In genomic region chr17:2796164-2797140, GRCh38 we compare ENCODE assay signal across 8 cellular contexts. TPM values are rescaled to one million over a fixed set of nuclear protein-coding genes. Genes with fewer than 3 reads are reported as not detected.
DNase-seq lines count a peak whose midpoint lies in the region; ATAC-seq, FAIRE-seq and TF ChIP-seq lines count a peak whose summit lies in the region.

Gene RAP1GAP2, plus strand, starts transcription at chr17:2796438. Its CDS starts 90 bp downstream, at chr17:2796528.

- H3K56ac ChIP-seq in H1 (replicated peaks; ENCODE audit: insufficient read length, low read depth, low read length), result no peak within 1 kb of the TSS

- H4K5ac ChIP-seq in H1 (ENCODE audit: insufficient read length, low read depth, low read length), result no peak within 1 kb of the TSS

- DNase-seq in activated CD4-positive, alpha-beta T cell treated with anti-CD3 and anti-CD28 coated beads, Interleukin-2, amount 10 ng/mL, durations not matched to agents 24 days and 14 days, result peak; percentile 93
- DNase-seq in H1 (ENCODE audit: low read depth in 1 of 2, low spot score in 2 of 2) (no peak), psoas muscle (peak; percentile 60 to 81), iPS-NIHi11 (ENCODE audit: low spot score) (no peak), D341Med (ENCODE audit: low spot score) (no peak)

- ATAC-seq in HG03097 (IDR thresholded peaks at IDR 0.05; ENCODE audit: low FRiP score, unreplicated experiment) (peak; percentile 40), psoas muscle (peak in 3 of 4 donors; percentile 43 to 63 (median 48)), GM21786 (IDR thresholded peaks at IDR 0.05; ENCODE audit: unreplicated experiment) (no peak), HG03354 (IDR thresholded peaks at IDR 0.05; ENCODE audit: poor library complexity, severe bottlenecking, unreplicated experiment) (no peak)

- no peak within 1 kb of the TSS for H3K9ac ChIP-seq in H1 (replicated peaks in 1 of 4; ENCODE audit: extremely low read depth in 1 of 4, low read depth in 3 of 4, low read length in 3 of 4)

- no peak within 1 kb of the TSS; the same call in 1 of the 2 replicates for H2BK5ac ChIP-seq in H1 (ENCODE audit: low read depth, low read length)

- peaks cover 69% of the 10 kb centered on the region for H3K4me1 Mint-ChIP-seq in activated CD4-positive, alpha-beta T cell treated with anti-CD3 and anti-CD28 coated beads, Interleukin-2, amount 10 ng/mL, durations not matched to agents 24 days and 14 days

- WGBS in H1 (ENCODE audit: extremely low coverage in 1 of 2, insufficient coverage in 1 of 2, insufficient read length in 1 of 2, insufficient replicate concordance in 2 of 2, low coverage in 1 of 2, low lambda C conversion rate in 2 of 2, missing lambda C conversion rate in 1 of 2), 2 experiments, result 91% methylated on average over 34 of the region's 39 CpGs; no CpG with 5 or more reads in 1 of the 2 experiments
- 63 to 67% (median 64%) methylated on average over 39 of the region's 39 CpGs for WGBS in psoas muscle, 3 donors

- no peaks in the 10 kb centered on the region for H3K23me2 ChIP-seq in H1 (ENCODE audit: low read depth, low read length)

- H3K4me1 ChIP-seq in H1 (replicated peaks in 1 of 4; ENCODE audit: control insufficient read depth in 3 of 4, insufficient read depth in 4 of 4, low read length in 3 of 4), result peaks cover 0 to 8% (median 4%) of the 10 kb centered on the region in 4 experiments; a peak in 4 of 7 replicates
- no peaks in the 10 kb centered on the region for H3K4me1 ChIP-seq in psoas muscle

- H3K27me3 ChIP-seq in H1 (replicated peaks in 1 of 4; ENCODE audit: control insufficient read depth in 3 of 4, extremely low read depth in 1 of 4, insufficient read depth in 3 of 4, low read length in 3 of 4) (no peaks in the 10 kb centered on the region), psoas muscle (ENCODE audit: insufficient read depth in 3 of 3, low read length in 2 of 3) (peaks cover 0 to 39% (median 8%) of the 10 kb centered on the region in 3 donors)

- H3K4me3 ChIP-seq in H1 (ENCODE audit: extremely low read depth in 1 of 4, insufficient read depth in 2 of 4, low read depth in 3 of 4, low read length in 4 of 4), result no peak within 1 kb of the TSS
- peak within 1 kb of the TSS; percentile 34 for H3K4me3 ChIP-seq in psoas muscle

- H3K27ac ChIP-seq in H1 (ENCODE audit: low read depth, low read length) (no peak within 1 kb of the TSS), psoas muscle (no peak within 1 kb of the TSS)

- no peak for TF ChIP-seq EP300 in H1 (IDR thresholded peaks at IDR 0.05; ENCODE audit: borderline replicate concordance in 1 of 2, low read depth in 2 of 2, low read length in 2 of 2)

- H3K27me3 Mint-ChIP-seq in activated CD4-positive, alpha-beta T cell treated with anti-CD3 and anti-CD28 coated beads, Interleukin-2, amount 10 ng/mL, durations not matched to agents 24 days and 14 days, result peaks cover 8% of the 10 kb centered on the region

- TF ChIP-seq RAD21 in H1 (IDR thresholded peaks at IDR 0.05 in 1 of 2, conservative IDR thresholded peaks at IDR 0.05 in 1 of 2; ENCODE audit: low read depth in 2 of 2, low read length in 2 of 2), result no peak

- POLR2A ChIA-PET in H1 (lab: Charles Lee; ENCODE audit: partially characterized antibody), result interaction anchor here (0.9 kb wide), 1 partner anchor 56 kb away, joined by 3 read pairs; no protein-coding TSS in a partner anchor

- H3K9me3 Mint-ChIP-seq in activated CD4-positive, alpha-beta T cell treated with anti-CD3 and anti-CD28 coated beads, Interleukin-2, amount 10 ng/mL, durations not matched to agents 24 days and 14 days, result no peaks in the 10 kb centered on the region

- peak within 1 kb of the TSS; percentile 51; the same call in 1 of the 2 replicates for H2BK20ac ChIP-seq in H1 (ENCODE audit: low read length)

- H3K18ac ChIP-seq in H1 (ENCODE audit: extremely low read depth, low read length), result no peak within 1 kb of the TSS; the same call in 1 of the 2 replicates

- H3K4me3 Mint-ChIP-seq in activated CD4-positive, alpha-beta T cell treated with anti-CD3 and anti-CD28 coated beads, Interleukin-2, amount 10 ng/mL, durations not matched to agents 24 days and 14 days, result peak within 1 kb of the TSS; percentile 85

- no peak for TF ChIP-seq POLR2A in H1 (IDR thresholded peaks at IDR 0.05; ENCODE audit: control extremely low read depth in 1 of 2, low read depth in 2 of 2, low read length in 2 of 2)

- H3K36me3 ChIP-seq in H1 (ENCODE audit: control insufficient read depth in 2 of 4, insufficient read depth in 4 of 4, low read length in 3 of 4), result no peaks in the 10 kb centered on the region
- no peaks in the 10 kb centered on the region for H3K36me3 ChIP-seq in psoas muscle (ENCODE audit: insufficient read depth in 1 of 2, low read depth in 1 of 2)

- H3K14ac ChIP-seq in H1 (ENCODE audit: insufficient read length), result no peak within 1 kb of the TSS

- H2BK12ac ChIP-seq in H1 (ENCODE audit: low read depth, low read length), result peak within 1 kb of the TSS; percentile 77; the same call in 1 of the 2 replicates

- H3K79me1 ChIP-seq in H1 (ENCODE audit: low read depth, low read length), result no peaks in the 10 kb centered on the region; the same call in 1 of the 2 replicates

- peak within 1 kb of the TSS; percentile 25 for H3K27ac Mint-ChIP-seq in activated CD4-positive, alpha-beta T cell treated with anti-CD3 and anti-CD28 coated beads, Interleukin-2, amount 10 ng/mL, durations not matched to agents 24 days and 14 days

- H3K23ac ChIP-seq in H1 (ENCODE audit: insufficient read length), result no peak within 1 kb of the TSS

- peak within 1 kb of the TSS; percentile 83; the same call in 1 of the 2 replicates for H2AK5ac ChIP-seq in H1 (ENCODE audit: low read depth, low read length)

- H2BK15ac ChIP-seq in H1 (ENCODE audit: low read length), result peak within 1 kb of the TSS; percentile 82

- H3K4ac ChIP-seq in H1 (replicated peaks; ENCODE audit: insufficient read length, low read depth, low read length), result no peak within 1 kb of the TSS

- no peak for FAIRE-seq in H1 (lab: Jason Lieb, UNC)

- no peak within 1 kb of the TSS for H2AFZ ChIP-seq in H1 (ENCODE audit: low read length)

- TF ChIP-seq CTCF in H1 (IDR thresholded peaks at IDR 0.05; ENCODE audit: control extremely low read depth in 1 of 3, insufficient read depth in 1 of 3, low read depth in 1 of 3, low read length in 3 of 3), result no peak
- no peak for TF ChIP-seq CTCF in psoas muscle (IDR thresholded peaks at IDR 0.05)

- H3K4me2 ChIP-seq in H1 (ENCODE audit: insufficient read depth in 1 of 2, low read depth in 2 of 2, low read length in 2 of 2), result no peak within 1 kb of the TSS

- H3K9me3 ChIP-seq in H1 (ENCODE audit: insufficient read depth in 2 of 2, low read depth in 1 of 2, low read length in 1 of 2) (no peaks in the 10 kb centered on the region), psoas muscle (no peaks in the 10 kb centered on the region)

- peak within 1 kb of the TSS; percentile 54 for H2BK120ac ChIP-seq in H1 (replicated peaks; ENCODE audit: low read depth, low read length)

- H4K20me1 ChIP-seq in H1 (replicated peaks in 1 of 2; ENCODE audit: control insufficient read depth in 1 of 2, insufficient read depth in 2 of 2, low read length in 2 of 2), result peaks cover 0 to 11% of the 10 kb centered on the region in 2 experiments

- intact Hi-C loops in activated CD4-positive, alpha-beta T cell treated with anti-CD3 and anti-CD28 coated beads, Interleukin-2, amount 10 ng/mL, durations not matched to agents 24 days and 14 days (cut with micrococcal nuclease), result no loop called here
- intact Hi-C loops in psoas muscle (cut with DNase I), result no loop called here

- H4K8ac ChIP-seq in H1 (ENCODE audit: extremely low read depth, insufficient read depth, low read length), result no peak within 1 kb of the TSS; the same call in 1 of the 2 replicates

- H3K79me2 ChIP-seq in H1 (ENCODE audit: control insufficient read depth in 1 of 2, insufficient read depth in 2 of 2, low read length in 2 of 2), result no peaks in the 10 kb centered on the region

- H3K36me3 Mint-ChIP-seq in activated CD4-positive, alpha-beta T cell treated with anti-CD3 and anti-CD28 coated beads, Interleukin-2, amount 10 ng/mL, durations not matched to agents 24 days and 14 days (ENCODE audit: low read depth), result peaks cover 9% of the 10 kb centered on the region

- CTCF ChIA-PET in H1 (lab: Charles Lee; ENCODE audit: partially characterized antibody), result interaction anchor here (0.7 to 1.5 kb wide), 2 partner anchors 10 to 12 kb away, joined by 3 to 12 read pairs; no protein-coding TSS in a partner anchor

- peak within 1 kb of the TSS; percentile 65 for H4K91ac ChIP-seq in H1 (replicated peaks; ENCODE audit: insufficient read length, low read length)

TF ChIP-seq in H1, 55 proteins besides CTCF, POLR2A, EP300 and RAD21 (continues in another document):
- no peak for TF ChIP-seq SRF (IDR thresholded peaks at IDR 0.05; ENCODE audit: low read depth, low read length)
- TF ChIP-seq RBBP5 (IDR thresholded peaks at IDR 0.05; ENCODE audit: borderline replicate concordance, low read depth, low read length), result no peak
- no peak for TF ChIP-seq JUN (IDR thresholded peaks at IDR 0.05; ENCODE audit: low read depth, low read length)
- no peak for TF ChIP-seq CHD1 (IDR thresholded peaks at IDR 0.05; ENCODE audit: low read depth, low read length)
- no peak for TF ChIP-seq ZNF274 (IDR thresholded peaks at IDR 0.05; ENCODE audit: borderline replicate concordance, extremely low read depth, low read length)
- TF ChIP-seq PHF8 (conservative IDR thresholded peaks at IDR 0.05; ENCODE audit: low read depth, low read length), result no peak
- TF ChIP-seq CBX8 (IDR thresholded peaks at IDR 0.05; ENCODE audit: borderline replicate concordance, low read depth, low read length), result no peak
- TF ChIP-seq SIRT6 (IDR thresholded peaks at IDR 0.05; ENCODE audit: low read length), result no peak
- TF ChIP-seq POU5F1 (IDR thresholded peaks at IDR 0.05; ENCODE audit: low read depth, low read length), result no peak
- no peak for TF ChIP-seq TCF12 (IDR thresholded peaks at IDR 0.05; ENCODE audit: low read depth, low read length)
- no peak for TF ChIP-seq SAP30 (IDR thresholded peaks at IDR 0.05; ENCODE audit: insufficient read depth, insufficient replicate concordance, low read length)
- TF ChIP-seq POLR2AphosphoS5 (IDR thresholded peaks at IDR 0.05; ENCODE audit: low read depth, low read length), result no peak

RNA-seq across cellular contexts. Expression of gene RAP1GAP2, which starts in this region (rescaled TPM):
- 0.79 and 1.5 TPM in 2 replicates for total RNA-seq in activated CD4-positive, alpha-beta T cell treated with anti-CD3 and anti-CD28 coated beads, Interleukin-2, amount 10 ng/mL, durations not matched to agents 24 days and 14 days
- 63.4 and 63.8 TPM in 2 replicates for total RNA-seq in H1 (2021; fragmentation: NEBNext Ultra II Directional; extraction: Animal tissue kit (Norgen Biotek cat#: 25700))
- polyA plus RNA-seq in H1 (2011; rRNA removed) (24.0 and 28.9 TPM in 2 replicates), psoas muscle (1 to 10 TPM in 1 of 3 donors, under 1 TPM in 2; 0.25 to 1.9 (median 0.47) TPM)
- polyA plus RNA-seq in H1 (2011; cell fraction: cytosol; rRNA removed), result 25.1 TPM
- polyA plus RNA-seq in H1 (2011; cell fraction: nucleus; rRNA removed), result 165 TPM
- 26.1 to 39.5 TPM (median 30.8 TPM) in 4 replicates for polyA plus RNA-seq in H1 (2012, experiment 1 of 2)
- 16.1 TPM for polyA plus RNA-seq in H1 (2012, experiment 2 of 2)
- 22.5 TPM for polyA plus RNA-seq in H1 (2013, experiment 1 of 2)
- 22.8 TPM for polyA plus RNA-seq in H1 (2013, experiment 2 of 2)
- 27.1 and 37.8 TPM in 2 replicates for polyA minus RNA-seq in H1 (2011; rRNA and poly(A)+ RNA removed)
- polyA minus RNA-seq in H1 (2011; cell fraction: cytosol; rRNA and poly(A)+ RNA removed), result 18.9 TPM
- 28.5 TPM for polyA minus RNA-seq in H1 (2011; cell fraction: nucleus; rRNA and poly(A)+ RNA removed)
- 1 to 10 TPM in 1 of 4 donors, under 1 TPM in 3; 0.42 to 2.0 (median 0.89) TPM for total RNA-seq in psoas muscle

Comparison
In these comparisons a context has a peak if more than half of its experiments do, and no peak if none do; other contexts are left out.
1. RNA of gene RAP1GAP2 (total RNA-seq): 63.4 to 63.8 TPM in H1; 0.42 to 2.0 TPM in psoas muscle and 0.79 to 1.5 TPM in activated CD4-positive, alpha-beta T cell treated with anti-CD3 and anti-CD28 coated beads, Interleukin-2, amount 10 ng/mL, durations not matched to agents 24 days and 14 days; every median in the first group is over 10 times any median in the second.
2. RNA of gene RAP1GAP2 (polyA plus RNA-seq): 16.1 to 165 TPM in H1; 0.25 to 1.9 TPM in psoas muscle; every median in the first group is over 4 times any median in the second.
3. ATAC-seq: peak in HG03097 (single experiment) and psoas muscle (3 of 4); none in GM21786 (single experiment) and HG03354 (single experiment).
4. DNase-seq: peak in activated CD4-positive, alpha-beta T cell treated with anti-CD3 and anti-CD28 coated beads, Interleukin-2, amount 10 ng/mL, durations not matched to agents 24 days and 14 days (single experiment) and psoas muscle (2 of 2); none in H1 (0 of 2), iPS-NIHi11 (single experiment) and D341Med (single experiment).